Comparison of ENCODE assay signal across 8 cellular contexts in the genomic region with DNA sequence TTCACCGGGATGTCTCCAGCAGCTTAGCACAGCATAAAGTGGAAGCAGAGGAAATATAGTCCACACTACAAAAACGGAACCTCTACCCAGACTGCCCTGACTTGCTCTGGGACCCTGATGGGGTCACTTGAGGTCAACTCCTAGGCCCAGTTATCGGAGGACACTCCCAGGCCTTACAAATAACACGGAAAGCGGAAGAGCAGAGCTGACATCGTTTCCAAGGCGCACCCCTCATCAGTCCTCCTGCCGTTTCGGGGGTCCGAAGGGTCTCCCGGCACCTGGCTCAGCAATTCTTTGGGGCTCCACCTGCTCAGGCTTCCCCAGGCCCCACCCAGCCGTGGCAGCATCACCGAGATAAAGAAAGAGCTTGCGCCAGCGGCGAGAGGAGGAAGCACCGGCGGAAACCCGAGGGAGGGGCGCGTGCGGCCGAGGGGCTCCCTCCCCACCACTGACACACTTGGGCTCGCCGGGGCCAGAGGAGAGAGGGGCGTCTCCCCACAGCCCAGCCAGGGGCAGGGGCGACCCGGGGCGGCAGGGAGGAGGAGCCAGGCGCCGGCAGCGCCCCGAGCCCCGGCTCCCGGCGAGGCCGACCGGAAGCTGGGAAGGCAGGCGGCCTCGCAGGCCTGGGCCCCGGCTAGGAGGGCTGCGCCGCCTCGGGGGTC. TPM values are rescaled to one million over a fixed set of nuclear protein-coding genes. Genes with fewer than 3 reads are reported as not detected.
DNase-seq lines count a peak whose midpoint lies in the region; ATAC-seq and TF ChIP-seq lines count a peak whose summit lies in the region.

No MANE protein-coding gene starts in this region.

- peaks cover 25% of the 10 kb centered on the region for H3K36me3 ChIP-seq in CD8-positive, alpha-beta memory T cell (ENCODE audit: insufficient read depth, low read length)
- H3K36me3 ChIP-seq in H7 (replicated peaks; ENCODE audit: control insufficient read depth, insufficient read depth, low read length), result peaks cover 2% of the 10 kb centered on the region
- no peaks in the 10 kb centered on the region for H3K36me3 ChIP-seq in Panc1 (ENCODE audit: control insufficient read depth, insufficient read depth, low read length)
- no peaks in the 10 kb centered on the region for H3K36me3 ChIP-seq in uterus

- no peaks in the 10 kb centered on the region for H3K9me3 ChIP-seq in CD8-positive, alpha-beta memory T cell (ENCODE audit: low read length)
- H3K9me3 ChIP-seq in Panc1 (ENCODE audit: control insufficient read depth, insufficient read depth, low read depth, low read length) (no peaks in the 10 kb centered on the region), uterus (no peaks in the 10 kb centered on the region)

- TF ChIP-seq CTCF in Panc1 (IDR thresholded peaks at IDR 0.05) (no peak), uterus (IDR thresholded peaks at IDR 0.05) (no peak)

- ATAC-seq in Panc1, result peak; percentile 43
- ATAC-seq in GM19452 (IDR thresholded peaks at IDR 0.05; ENCODE audit: unreplicated experiment), result no peak

- peaks cover 40% of the 10 kb centered on the region for H3K4me1 ChIP-seq in CD8-positive, alpha-beta memory T cell (ENCODE audit: insufficient read depth, low read length)
- H3K4me1 ChIP-seq in Panc1 (ENCODE audit: control insufficient read depth, insufficient read depth, low read length) (peaks cover 7% of the 10 kb centered on the region; the same call in 1 of the 2 replicates), uterus (no peaks in the 10 kb centered on the region)

- H3K4me3 ChIP-seq in CD8-positive, alpha-beta memory T cell (ENCODE audit: low read length), result peak overlapping the region; percentile 88
- peak overlapping the region; percentile 90 for H3K4me3 ChIP-seq in H7 (ENCODE audit: insufficient read depth, low read depth, low read length)
- peak overlapping the region; percentile 64 to 80 for H3K4me3 ChIP-seq in Panc1 (ENCODE audit: low read depth in 2 of 2, low read length in 2 of 2)
- peak overlapping the region; percentile 35 to 88 for H3K4me3 ChIP-seq in uterus

- H3K27me3 Mint-ChIP-seq in CD8-positive, alpha-beta memory T cell, result peaks cover 0 to 2% of the 10 kb centered on the region in 2 donors

- no peaks in the 10 kb centered on the region for H3K9me3 Mint-ChIP-seq in CD8-positive, alpha-beta memory T cell

- CTCF ChIA-PET in CD8-positive, alpha-beta memory T cell (lab: Charles Lee), result interaction anchor here (0.9 to 5.8 kb wide), 5 partner anchors 13 to 162 kb away, joined by 3 to 34 read pairs (median 3); a partner anchor contains a TSS
- CTCF ChIA-PET in Panc1 (lab: Charles Lee), result interaction anchor here (1.0 kb wide), 1 partner anchor 12 kb away, joined by 3 read pairs; no protein-coding TSS in a partner anchor

- in situ Hi-C loops in Panc1 (cut with HindIII; ENCODE audit: low pct_unique_long_range_greater_than_20kb, low sequenced_read_pairs), result no loop called here

- peak; percentile 43 to 84 (median 76) for DNase-seq in CD8-positive, alpha-beta memory T cell
- DNase-seq in H7, result peak; percentile 87
- no peak for DNase-seq in Panc1 (ENCODE audit: low read depth, low spot score)
- peak in 3 of 4 experiments; percentile 27 to 46 (median 32) for DNase-seq in activated naive CD4-positive, alpha-beta T cell (lab: John Stamatoyannopoulos, UW)
- DNase-seq in globus pallidus (ENCODE audit: low spot score), result peak; percentile 76
- DNase-seq in nucleus accumbens (lab: John Stamatoyannopoulos, UW), result peak in 44 of 56 donors; percentile 6 to 78 (median 41)
- no peak for DNase-seq in uterus

- peaks cover 0 to 41% (median 0%) of the 10 kb centered on the region in 3 donors for H3K36me3 Mint-ChIP-seq in CD8-positive, alpha-beta memory T cell

- POLR2A ChIA-PET in CD8-positive, alpha-beta memory T cell (lab: Charles Lee), result interaction anchor here (0.8 to 2.8 kb wide), 8 partner anchors 13 to 201 kb away, joined by 3 to 18 read pairs (median 4); a partner anchor contains a TSS
- POLR2A ChIA-PET in Panc1 (lab: Charles Lee), result no interaction called here

- peaks cover 41 to 48% (median 48%) of the 10 kb centered on the region in 3 donors for H3K4me1 Mint-ChIP-seq in CD8-positive, alpha-beta memory T cell

- H3K4me3 Mint-ChIP-seq in CD8-positive, alpha-beta memory T cell, result peak overlapping the region; percentile 89 to 98 (median 95)

- TF ChIP-seq POLR2A in uterus (IDR thresholded peaks at IDR 0.05), result no peak

- intact Hi-C loops in Panc1 (cut with micrococcal nuclease; ENCODE audit: unreplicated experiment) (no loop called here), uterus (cut with DNase I; ENCODE audit: low total_unique reads) (no loop called here)

- H3K27ac Mint-ChIP-seq in CD8-positive, alpha-beta memory T cell, result peak overlapping the region; percentile 91 to 100 (median 98)

- no peaks in the 10 kb centered on the region for H3K27me3 ChIP-seq in CD8-positive, alpha-beta memory T cell (ENCODE audit: insufficient read depth, low read length, poor library complexity, severe bottlenecking)
- H3K27me3 ChIP-seq in H7 (ENCODE audit: control insufficient read depth, insufficient read depth, low read length) (no peaks in the 10 kb centered on the region; the same call in 1 of the 2 replicates), Panc1 (ENCODE audit: control insufficient read depth, insufficient read depth, low read length) (no peaks in the 10 kb centered on the region), uterus (no peaks in the 10 kb centered on the region)

- peak overlapping the region; percentile 98 for H3K27ac ChIP-seq in CD8-positive, alpha-beta memory T cell (ENCODE audit: low read depth, low read length)
- H3K27ac ChIP-seq in Panc1 (ENCODE audit: low read length), result peak overlapping the region; percentile 83
- H3K27ac ChIP-seq in uterus, result peak overlapping the region; percentile 16 to 66

- no TSS peak for BruUV-seq in Panc1 (replicated peaks; lab: Mats Ljungman, UMichigan)

RNA-seq across cellular contexts. Expression of a gene that starts 0.7 kb away (rescaled TPM):
- total RNA-seq in CD8-positive, alpha-beta memory T cell, result 10 to 100 TPM; 92.0 to 96.3 TPM
- polyA plus RNA-seq in CD8-positive, alpha-beta memory T cell, result 129 TPM
- total RNA-seq in H7 (2014; rRNA removed; shearing (Covaris generic)), result 37.9 and 45.5 TPM in 2 replicates
- 37.5 TPM for total RNA-seq in Panc1 (2021; ENCODE audit: unreplicated experiment)
- polyA plus RNA-seq in Panc1 (2012; ENCODE audit: insufficient read length), result 27.7 TPM
- 10 to 100 TPM; 13.8 to 52.1 (median 30.0) TPM for total RNA-seq in uterus

RNA-seq across cellular contexts. Expression of a gene that starts 10.0 kb away (rescaled TPM):
- 100 to 1,000 TPM; 104 to 108 TPM for total RNA-seq in CD8-positive, alpha-beta memory T cell
- 51.1 TPM for polyA plus RNA-seq in CD8-positive, alpha-beta memory T cell
- 85.5 and 87.8 TPM in 2 replicates for total RNA-seq in H7 (2014; rRNA removed; shearing (Covaris generic))
- 68.7 TPM for total RNA-seq in Panc1 (2021; ENCODE audit: unreplicated experiment)
- 73.2 TPM for polyA plus RNA-seq in Panc1 (2012; ENCODE audit: insufficient read length)
- total RNA-seq in uterus, result 10 to 100 TPM; 13.8 to 44.9 (median 36.4) TPM

RNA-seq across cellular contexts. Expression of a gene that starts 44.0 kb away (rescaled TPM):
- total RNA-seq in CD8-positive, alpha-beta memory T cell, result under 1 TPM in 1 of 2 experiments, not detected in 1; 0.31 TPM
- polyA plus RNA-seq in CD8-positive, alpha-beta memory T cell, result not detected
- total RNA-seq in H7 (2014; rRNA removed; shearing (Covaris generic)), result 3.7 and 4.6 TPM in 2 replicates
- total RNA-seq in Panc1 (2021; ENCODE audit: unreplicated experiment) (33.5 TPM), uterus (10 to 100 TPM in 3 of 4 donors, 1 to 10 TPM in 1; 3.6 to 49.0 (median 19.9) TPM)
- 34.7 TPM for polyA plus RNA-seq in Panc1 (2012; ENCODE audit: insufficient read length)

RNA-seq across cellular contexts. Expression of a gene that starts 58.8 kb away (rescaled TPM):
- total RNA-seq in CD8-positive, alpha-beta memory T cell, result 10 to 100 TPM; 63.8 to 65.8 TPM
- polyA plus RNA-seq in CD8-positive, alpha-beta memory T cell, result 75.4 TPM
- total RNA-seq in H7 (2014; rRNA removed; shearing (Covaris generic)), result 85.4 and 102 TPM in 2 replicates
- total RNA-seq in Panc1 (2021; ENCODE audit: unreplicated experiment), result 109 TPM
- 169 TPM for polyA plus RNA-seq in Panc1 (2012; ENCODE audit: insufficient read length)
- total RNA-seq in uterus, result 100 to 1,000 TPM in 1 of 4 donors, 10 to 100 TPM in 3; 37.0 to 320 (median 59.3) TPM

Comparison
In these comparisons a context has a peak if more than half of its experiments do, and no peak if none do; other contexts are left out.
1. DNase-seq: peak in CD8-positive, alpha-beta memory T cell (5 of 5), H7 (single experiment), activated naive CD4-positive, alpha-beta T cell (3 of 4), globus pallidus (single experiment) and nucleus accumbens (44 of 56); none in Panc1 (single experiment) and uterus (0 of 2).
2. H3K27ac ChIP-seq: peak in every context shown above with its lines; median percentile 98 in CD8-positive, alpha-beta memory T cell; 83 in Panc1; 41 in uterus.
3. Peak in every context shown above with its lines, with median percentiles within 50 percentile points of each other: H3K4me3 ChIP-seq.